8 cellular contexts compared by ENCODE assay signal in the genomic region with DNA sequence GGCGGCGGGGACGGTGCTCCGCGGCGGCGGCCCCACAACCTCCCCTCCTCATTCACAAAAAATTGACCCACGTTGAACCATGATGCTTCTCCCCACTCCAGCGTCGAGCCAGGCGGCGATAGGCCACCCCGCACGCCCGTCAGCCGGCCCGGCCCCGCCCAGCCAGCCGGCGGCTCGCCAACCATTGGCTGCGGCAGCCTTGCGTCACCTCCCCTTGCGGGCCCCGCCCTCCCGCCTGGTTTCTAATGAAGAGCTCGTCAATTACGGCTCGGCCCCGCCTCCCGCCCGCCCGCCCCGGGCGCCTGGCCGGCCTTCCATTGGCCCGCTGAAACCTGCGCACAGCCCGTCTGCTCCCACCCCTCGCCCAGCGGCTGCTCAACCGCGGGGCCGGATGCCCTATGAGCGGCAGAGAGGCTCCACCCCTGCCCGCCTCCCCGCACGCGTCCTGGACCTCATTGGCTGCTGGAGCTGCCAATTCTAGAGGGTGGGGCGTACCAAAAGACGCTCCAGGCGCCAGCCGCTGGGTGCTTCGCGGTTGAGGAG. TPM values are rescaled to one million over a fixed set of nuclear protein-coding genes. Genes with fewer than 3 reads are reported as not detected.
DNase-seq lines count a peak whose midpoint lies in the region; ATAC-seq and TF ChIP-seq lines count a peak whose summit lies in the region.

A gene (minus strand): TSS at position 114 of the 543 bp plus-strand sequence. CDS start 48,321 bp downstream, outside the sequence.

- peak; percentile 99 to 100 (median 100) for DNase-seq in CD4-positive, alpha-beta memory T cell
- DNase-seq in HT1080 (ENCODE audit: low read depth) = peak; percentile 95
- peak; percentile 97 to 100 for DNase-seq in NOMO-1 (lab: John Stamatoyannopoulos, UW; ENCODE audit: unreplicated experiment in 2 of 2)
- DNase-seq in effector CD8-positive, alpha-beta T cell (lab: John Stamatoyannopoulos, UW) = peak; percentile 100
- peak; percentile 100 for DNase-seq in lower lobe of right lung
- peak; percentile 98 to 99 (median 99) for DNase-seq in stimulated activated CD4-positive, alpha-beta T cell treated with anti-CD3 and anti-CD28 coated beads, TNF-alpha, amount 100 ng/mL, for 1 hour (ENCODE audit: low read depth in 3 of 3, low spot score in 1 of 3)

- H3K4me1 ChIP-seq in CD4-positive, alpha-beta memory T cell (ENCODE audit: insufficient read depth, low read length) = peaks cover 30% of the 10 kb centered on the region
- H3K4me1 ChIP-seq in lower lobe of right lung = peaks cover 11% of the 10 kb centered on the region

- peak within 1 kb of the TSS; percentile 92 to 98 (median 93) for H3K4me3 Mint-ChIP-seq in CD4-positive, alpha-beta memory T cell

- intact Hi-C loops in CD4-positive, alpha-beta memory T cell (cut with micrococcal nuclease) = loop anchor here (1.0 to 10.0 kb wide), 9 partner anchors 20 to 1161 kb away; a partner anchor contains a TSS
- intact Hi-C loops in lower lobe of right lung (cut with DNase I) = no loop called here

- POLR2A ChIA-PET in CD4-positive, alpha-beta memory T cell (lab: Charles Lee; ENCODE audit: partially characterized antibody) = interaction anchor here (0.6 to 2.7 kb wide), 30 partner anchors 10 to 625 kb away, joined by 3 to 38 read pairs (median 4); no protein-coding TSS in a partner anchor
- POLR2A ChIA-PET in activated CD8-positive, alpha-beta memory T cell treated with anti-CD3 and anti-CD28 coated beads for 36 hours (lab: Charles Lee) = interaction anchor here (0.6 to 1.0 kb wide), 9 partner anchors 19 to 184 kb away, joined by 3 to 9 read pairs (median 4); no protein-coding TSS in a partner anchor

- no peak for TF ChIP-seq CTCF in lower lobe of right lung (IDR thresholded peaks at IDR 0.05)

- peak; percentile 93 for ATAC-seq in GM21367 (IDR thresholded peaks at IDR 0.05; ENCODE audit: unreplicated experiment)
- ATAC-seq in lower lobe of right lung = peak; percentile 97 to 98

- no peaks in the 10 kb centered on the region for H3K27me3 Mint-ChIP-seq in CD4-positive, alpha-beta memory T cell

- H3K27ac Mint-ChIP-seq in CD4-positive, alpha-beta memory T cell = peak within 1 kb of the TSS; percentile 94 to 100 (median 98)

- H3K4me3 ChIP-seq in CD4-positive, alpha-beta memory T cell (ENCODE audit: low read length in 2 of 2) = peak within 1 kb of the TSS; percentile 87 to 89
- peak within 1 kb of the TSS; percentile 68 for H3K4me3 ChIP-seq in lower lobe of right lung

- CTCF ChIA-PET in CD4-positive, alpha-beta memory T cell (lab: Charles Lee; ENCODE audit: partially characterized antibody) = interaction anchor here (0.7 to 1.2 kb wide), 4 partner anchors 20 to 625 kb away, joined by 3 to 12 read pairs (median 4); a partner anchor contains a TSS
- CTCF ChIA-PET in activated CD8-positive, alpha-beta memory T cell treated with anti-CD3 and anti-CD28 coated beads for 36 hours (lab: Charles Lee) = interaction anchor here (0.8 kb wide), 1 partner anchor 106 kb away, joined by 3 read pairs; no protein-coding TSS in a partner anchor

- peaks cover 15 to 57% (median 34%) of the 10 kb centered on the region in 4 donors for H3K4me1 Mint-ChIP-seq in CD4-positive, alpha-beta memory T cell

- H3K27ac ChIP-seq in CD4-positive, alpha-beta memory T cell (ENCODE audit: low read depth, low read length) = peak within 1 kb of the TSS; percentile 100
- H3K27ac ChIP-seq in lower lobe of right lung = peak within 1 kb of the TSS; percentile 100

- no peaks in the 10 kb centered on the region for H3K36me3 ChIP-seq in CD4-positive, alpha-beta memory T cell (ENCODE audit: insufficient read depth, low read length)
- no peaks in the 10 kb centered on the region for H3K36me3 ChIP-seq in lower lobe of right lung

- no peaks in the 10 kb centered on the region for H3K27me3 ChIP-seq in CD4-positive, alpha-beta memory T cell (ENCODE audit: insufficient read depth, low read length)
- H3K27me3 ChIP-seq in lower lobe of right lung (ENCODE audit: low read depth) = no peaks in the 10 kb centered on the region

- no peaks in the 10 kb centered on the region for H3K9me3 Mint-ChIP-seq in CD4-positive, alpha-beta memory T cell

- H3K36me3 Mint-ChIP-seq in CD4-positive, alpha-beta memory T cell = peaks cover 0 to 9% of the 10 kb centered on the region in 2 donors

- no peaks in the 10 kb centered on the region for H3K9me3 ChIP-seq in CD4-positive, alpha-beta memory T cell (ENCODE audit: control insufficient read depth in 1 of 2, low read length in 2 of 2)
- no peaks in the 10 kb centered on the region for H3K9me3 ChIP-seq in lower lobe of right lung

RNA-seq across cellular contexts. Expression of the gene that starts here (rescaled TPM):
- total RNA-seq in CD4-positive, alpha-beta memory T cell = 10 to 100 TPM; 50.2 to 59.7 TPM
- polyA plus RNA-seq in CD4-positive, alpha-beta memory T cell = 10 to 100 TPM in 1 of 2 donors, 1 to 10 TPM in 1; 1.4 to 10.6 TPM
- 2.8 and 5.8 TPM in 2 replicates for total RNA-seq in HT1080 (2014; rRNA removed; shearing (Covaris generic))
- 4.3 and 10.6 TPM in 2 replicates for polyA plus RNA-seq in HT1080 (2015; cell fraction: cytosol; rRNA removed)
- 9.5 and 30.1 TPM in 2 replicates for polyA plus RNA-seq in HT1080 (2015; cell fraction: nucleus; rRNA removed)
- total RNA-seq in activated CD8-positive, alpha-beta memory T cell treated with anti-CD3 and anti-CD28 coated beads for 36 hours = 10 to 100 TPM; 19.7 to 23.5 TPM
- 44.9 TPM for total RNA-seq in lower lobe of right lung

Comparison
In these comparisons a context has a peak if more than half of its experiments do, and no peak if none do; other contexts are left out.
1. Peak in every context shown above with its lines: DNase-seq, ATAC-seq, H3K4me3 ChIP-seq and H3K27ac ChIP-seq.